ENCODE assay signal across 13 cellular contexts in the genomic region with DNA sequence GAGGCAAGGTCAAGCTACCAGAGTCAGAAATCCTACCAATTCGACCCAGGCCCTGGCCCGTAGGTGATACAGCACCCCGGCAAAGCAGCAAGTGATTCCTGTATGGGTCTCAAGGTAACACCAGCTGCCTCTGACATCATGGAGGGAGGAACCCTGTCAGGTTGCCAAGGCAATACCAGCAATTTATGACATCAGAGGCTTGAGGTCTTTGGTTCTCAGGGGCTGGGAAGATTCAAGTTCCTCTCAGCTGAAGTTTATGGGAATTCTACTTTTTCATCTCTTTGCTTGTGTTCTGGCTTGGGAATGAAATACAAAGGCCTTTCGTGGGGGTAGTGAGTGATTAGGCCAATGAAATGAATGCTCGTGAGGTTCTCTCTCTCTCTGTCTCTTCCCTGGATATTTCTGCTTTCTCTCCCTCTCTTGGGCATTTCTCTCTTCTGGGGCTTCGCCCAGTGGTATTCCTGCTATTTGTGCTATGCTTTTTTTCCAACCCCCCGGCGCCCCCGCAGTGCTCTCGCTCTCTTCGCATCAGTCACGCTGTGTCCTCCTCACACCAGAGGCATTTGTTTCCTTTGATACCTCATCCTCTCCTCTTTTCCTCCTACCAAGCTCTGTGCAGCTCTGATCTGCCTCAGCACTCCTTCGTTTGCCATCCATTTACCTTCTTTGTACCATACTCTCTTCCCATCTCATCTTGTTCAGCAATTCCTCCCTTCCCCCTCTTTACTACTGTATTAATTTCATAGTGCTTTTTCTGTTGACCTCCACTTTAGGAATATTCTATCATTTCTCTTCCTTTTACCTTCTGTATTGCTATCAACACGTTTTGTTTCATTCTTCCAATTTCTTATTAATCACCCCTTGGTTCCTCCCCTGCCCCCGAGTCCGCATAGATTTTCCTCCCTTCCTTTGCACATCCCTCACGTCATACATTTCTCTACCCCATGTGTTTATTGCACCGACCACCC. TPM values are rescaled to one million over a fixed set of nuclear protein-coding genes. Genes with fewer than 3 reads are reported as not detected.
A peak's percentile ranks its signal among the peaks of the same experiment; 100 is the strongest.
DNase-seq lines count a peak whose midpoint lies in the region; ATAC-seq and TF ChIP-seq lines count a peak whose summit lies in the region.
"Had no signal": no experiment of that assay in that cellular context is flagged by ENCODE, and none has a peak within 500 bp of the region (broad histone marks: within the 10 kb centered on the region; RNA-seq: fewer than 3 reads in every experiment).

No MANE protein-coding gene starts in this region.

- H3K4me3 ChIP-seq in mesendoderm (ENCODE audit: low read length) (no peak overlapping the region), lower lobe of right lung (no peak overlapping the region)
- H3K4me3 ChIP-seq: thyroid gland had no signal

- TF ChIP-seq CTCF in lower lobe of right lung (IDR thresholded peaks at IDR 0.05): no peak

- no peak overlapping the region for H3K23ac ChIP-seq in mesendoderm (ENCODE audit: low read length)

- peak; percentile 73 for DNase-seq in EL
- DNase-seq in MV-4-11 (lab: John Stamatoyannopoulos, UW): peak; percentile 21
- DNase-seq in cerebellar cortex (ENCODE audit: low spot score): peak; percentile 68
- DNase-seq in mesendoderm: peak; percentile 92
- no peak for DNase-seq in NK-92 (lab: John Stamatoyannopoulos, UW; ENCODE audit: unreplicated experiment)
- DNase-seq in NCI-H2171 treated with DMSO at 0.1 percent for 48 hours (lab: John Stamatoyannopoulos, UW): no peak
- no peak for DNase-seq in lower lobe of right lung
- DNase-seq: activated CD4-positive, alpha-beta T cell treated with anti-CD3 and anti-CD28 coated beads for 4 hours; CD8-positive, alpha-beta memory T cell; small intestine; T-cell; thyroid gland had no signal

- H3K27ac ChIP-seq in mesendoderm (ENCODE audit: low read depth, low read length) (peak overlapping the region; percentile 51), lower lobe of right lung (no peak overlapping the region)
- H3K27ac ChIP-seq: thyroid gland had no signal

- no peak overlapping the region for H3K4me2 ChIP-seq in mesendoderm (ENCODE audit: low read length)

- H3K9me3 ChIP-seq in lower lobe of right lung: no peaks in the 10 kb centered on the region
- H3K9me3 ChIP-seq: thyroid gland had no signal

- H3K56ac ChIP-seq in mesendoderm (ENCODE audit: low read length): peak overlapping the region; percentile 15

- no peaks in the 10 kb centered on the region for H3K79me1 ChIP-seq in mesendoderm (ENCODE audit: low read length)

- H4K8ac ChIP-seq in mesendoderm (ENCODE audit: low read depth, low read length): no peak overlapping the region

- ATAC-seq in HG03571 (IDR thresholded peaks at IDR 0.05; ENCODE audit: unreplicated experiment) (no peak), lower lobe of right lung (no peak)
- ATAC-seq: T-cell had no signal

- H2BK120ac ChIP-seq in mesendoderm (ENCODE audit: low read depth, low read length): no peak overlapping the region

- intact Hi-C loops in lower lobe of right lung (cut with DNase I): no loop called here

- no peaks in the 10 kb centered on the region for H3K36me3 ChIP-seq in mesendoderm (ENCODE audit: control insufficient read depth, insufficient read depth, low read length)
- H3K36me3 ChIP-seq in lower lobe of right lung: no peaks in the 10 kb centered on the region
- H3K36me3 ChIP-seq: thyroid gland had no signal

- WGBS in mesendoderm (ENCODE audit: extremely low coverage, insufficient coverage, low lambda C conversion rate): no CpG with 5 or more reads among the region's 18 CpGs

- peaks cover 11% of the 10 kb centered on the region for H3K79me2 ChIP-seq in mesendoderm (ENCODE audit: control insufficient read depth, insufficient read depth, low read length)

- H3K27me3 ChIP-seq in mesendoderm (ENCODE audit: insufficient read depth, low read length, poor library complexity) (no peaks in the 10 kb centered on the region), lower lobe of right lung (ENCODE audit: low read depth) (no peaks in the 10 kb centered on the region)
- H3K27me3 ChIP-seq: thyroid gland had no signal

- H4K5ac ChIP-seq in mesendoderm (ENCODE audit: low read length): no peak overlapping the region

- H3K4ac ChIP-seq in mesendoderm (ENCODE audit: low read depth, low read length): no peak overlapping the region

- no peak overlapping the region for H2BK5ac ChIP-seq in mesendoderm (ENCODE audit: low read length)

- H3K18ac ChIP-seq in mesendoderm (ENCODE audit: low read length): peak overlapping the region; percentile 16

- no peak overlapping the region for H2AK5ac ChIP-seq in mesendoderm (ENCODE audit: low read length)

- no peak overlapping the region for H3K9ac ChIP-seq in mesendoderm (ENCODE audit: low read length)

- peaks cover 22% of the 10 kb centered on the region for H3K4me1 ChIP-seq in mesendoderm (ENCODE audit: control insufficient read depth, low read depth, low read length)
- peaks cover 13% of the 10 kb centered on the region for H3K4me1 ChIP-seq in lower lobe of right lung

- no peak overlapping the region for H2BK15ac ChIP-seq in mesendoderm (replicated peaks; ENCODE audit: low read depth)

RNA-seq across cellular contexts. Expression of gene ZFHX2, which starts 2.9 kb away (rescaled TPM):
- polyA plus RNA-seq in mesendoderm (2013, experiment 1 of 2): 6.4 TPM
- 6.7 TPM for polyA plus RNA-seq in mesendoderm (2013, experiment 2 of 2)
- total RNA-seq in lower lobe of right lung: 5.1 TPM
- polyA plus RNA-seq: CD8-positive, alpha-beta memory T cell had no signal

RNA-seq across cellular contexts. Expression of gene THTPA, which starts 7.4 kb away (rescaled TPM):
- polyA plus RNA-seq in mesendoderm (2013, experiment 1 of 2): 5.0 TPM
- 5.9 TPM for polyA plus RNA-seq in mesendoderm (2013, experiment 2 of 2)
- 19.1 TPM for total RNA-seq in lower lobe of right lung

RNA-seq across cellular contexts. Expression of gene AP1G2, which starts 19.0 kb away (rescaled TPM):
- 44.0 TPM for polyA plus RNA-seq in mesendoderm (2013, experiment 1 of 2)
- 46.8 TPM for polyA plus RNA-seq in mesendoderm (2013, experiment 2 of 2)
- 146 TPM for total RNA-seq in lower lobe of right lung

RNA-seq across cellular contexts. Expression of gene JPH4, which starts 30.0 kb away (rescaled TPM):
- 2.1 TPM for polyA plus RNA-seq in mesendoderm (2013, experiment 1 of 2)
- 2.1 TPM for polyA plus RNA-seq in mesendoderm (2013, experiment 2 of 2)
- total RNA-seq in lower lobe of right lung: 5.1 TPM
- polyA plus RNA-seq: CD8-positive, alpha-beta memory T cell had no signal

Comparison
In these comparisons a context has a peak if more than half of its experiments do, and no peak if none do; other contexts are left out.
1. DNase-seq: peak in EL (single experiment), MV-4-11 (single experiment), cerebellar cortex (single experiment) and mesendoderm (single experiment); none in NK-92 (single experiment), NCI-H2171 treated with DMSO at 0.1 percent for 48 hours (single experiment) and lower lobe of right lung (single experiment).